In genomic region chr6:149098700-149099276, GRCh38 we compare ENCODE assay signal across 1 cellular context.
TF ChIP-seq lines count a peak whose summit lies in the region.

No MANE protein-coding gene starts in this region.

TF ChIP-seq in HEK293, 187 proteins besides CTCF, POLR2A, EP300 and RAD21 (continued from another document):
- TF ChIP-seq ZNF398 (tag by site-specific recombination; IDR thresholded peaks at IDR 0.05) (no peak), YY2 (tag by site-specific recombination; IDR thresholded peaks at IDR 0.05) (no peak), ZIC2 (tag by site-specific recombination; IDR thresholded peaks at IDR 0.05) (no peak), ZNF473 (tag by site-specific recombination; IDR thresholded peaks at IDR 0.05) (no peak), ZNF677 (tag by site-specific recombination; IDR thresholded peaks at IDR 0.05) (no peak), ZNF530 (tag by site-specific recombination; IDR thresholded peaks at IDR 0.05; ENCODE audit: low read depth) (no peak), ZNF791 (tag by site-specific recombination; IDR thresholded peaks at IDR 0.05) (no peak), ZFP69B (tag by site-specific recombination; IDR thresholded peaks at IDR 0.05) (no peak), SP2 (tag by site-specific recombination; IDR thresholded peaks at IDR 0.05) (no peak), KLF9 (tag by site-specific recombination; IDR thresholded peaks at IDR 0.05; ENCODE audit: low read depth) (no peak), ZNF292 (tag by site-specific recombination; IDR thresholded peaks at IDR 0.05; ENCODE audit: borderline replicate concordance, low read depth) (no peak), ZNF404 (tag by site-specific recombination; IDR thresholded peaks at IDR 0.05) (no peak), ZBTB49 (tag by site-specific recombination; IDR thresholded peaks at IDR 0.05; ENCODE audit: low read depth) (no peak), PBX3 (CRISPR knock-in tag; IDR thresholded peaks at IDR 0.05) (no peak), ZNF654 (tag by site-specific recombination; IDR thresholded peaks at IDR 0.05; ENCODE audit: low read depth) (no peak; the same call in 1 of the 2 replicates), ZNF776 (tag by site-specific recombination; IDR thresholded peaks at IDR 0.05; ENCODE audit: borderline replicate concordance) (no peak), ZNF660 (tag by site-specific recombination; IDR thresholded peaks at IDR 0.05) (no peak), AEBP2 (tag by site-specific recombination; IDR thresholded peaks at IDR 0.05; ENCODE audit: borderline replicate concordance) (no peak), ZNF24 (tag by site-specific recombination; IDR thresholded peaks at IDR 0.05) (no peak), ZNF341 (tag by site-specific recombination; IDR thresholded peaks at IDR 0.05; ENCODE audit: low read depth) (no peak), ZNF555 (tag by site-specific recombination; conservative IDR thresholded peaks at IDR 0.05) (no peak), ZNF274 (IDR thresholded peaks at IDR 0.05; ENCODE audit: low read length) (no peak), ZNF274 (tag by site-specific recombination; IDR thresholded peaks at IDR 0.05; ENCODE audit: borderline replicate concordance) (no peak), ZFHX2 (tag by site-specific recombination; conservative IDR thresholded peaks at IDR 0.05) (no peak), ZNF585B (tag by site-specific recombination; IDR thresholded peaks at IDR 0.05) (no peak), ZBTB21 (tag by site-specific recombination; IDR thresholded peaks at IDR 0.05) (no peak), KLF7 (tag by site-specific recombination; IDR thresholded peaks at IDR 0.05; ENCODE audit: borderline replicate concordance) (no peak), ZNF19 (tag by site-specific recombination; IDR thresholded peaks at IDR 0.05; ENCODE audit: low read depth) (no peak), ZNF529 (tag by site-specific recombination; IDR thresholded peaks at IDR 0.05; ENCODE audit: insufficient replicate concordance) (peak; percentile 44), PRDM4 (tag by site-specific recombination; IDR thresholded peaks at IDR 0.05) (no peak), ZNF184 (tag by site-specific recombination; IDR thresholded peaks at IDR 0.05) (0 out of 2 replicates have a peak, but pooled peaks have one; percentile 47), ZBTB8A (tag by site-specific recombination; IDR thresholded peaks at IDR 0.05) (no peak), SETDB1 (IDR thresholded peaks at IDR 0.05; ENCODE audit: insufficient read length, low read length) (peak; percentile 100), SALL2 (tag by site-specific recombination; IDR thresholded peaks at IDR 0.05; ENCODE audit: borderline replicate concordance) (no peak), ZNF610 (tag by site-specific recombination; IDR thresholded peaks at IDR 0.05; ENCODE audit: borderline replicate concordance) (0 out of 2 replicates have a peak, but pooled peaks have one; percentile 32), TRIM28 (IDR thresholded peaks at IDR 0.05; ENCODE audit: borderline replicate concordance, low read length) (peak; percentile 79), ZNF335 (tag by site-specific recombination; conservative IDR thresholded peaks at IDR 0.05) (no peak), ZNF138 (tag by site-specific recombination; IDR thresholded peaks at IDR 0.05; ENCODE audit: borderline replicate concordance) (no peak), ELK4 (IDR thresholded peaks at IDR 0.05; ENCODE audit: borderline replicate concordance, low read depth, low read length) (no peak), ZNF223 (tag by site-specific recombination; IDR thresholded peaks at IDR 0.05) (no peak)
